ENCODE assay signal across 1 cellular context in the genomic region with DNA sequence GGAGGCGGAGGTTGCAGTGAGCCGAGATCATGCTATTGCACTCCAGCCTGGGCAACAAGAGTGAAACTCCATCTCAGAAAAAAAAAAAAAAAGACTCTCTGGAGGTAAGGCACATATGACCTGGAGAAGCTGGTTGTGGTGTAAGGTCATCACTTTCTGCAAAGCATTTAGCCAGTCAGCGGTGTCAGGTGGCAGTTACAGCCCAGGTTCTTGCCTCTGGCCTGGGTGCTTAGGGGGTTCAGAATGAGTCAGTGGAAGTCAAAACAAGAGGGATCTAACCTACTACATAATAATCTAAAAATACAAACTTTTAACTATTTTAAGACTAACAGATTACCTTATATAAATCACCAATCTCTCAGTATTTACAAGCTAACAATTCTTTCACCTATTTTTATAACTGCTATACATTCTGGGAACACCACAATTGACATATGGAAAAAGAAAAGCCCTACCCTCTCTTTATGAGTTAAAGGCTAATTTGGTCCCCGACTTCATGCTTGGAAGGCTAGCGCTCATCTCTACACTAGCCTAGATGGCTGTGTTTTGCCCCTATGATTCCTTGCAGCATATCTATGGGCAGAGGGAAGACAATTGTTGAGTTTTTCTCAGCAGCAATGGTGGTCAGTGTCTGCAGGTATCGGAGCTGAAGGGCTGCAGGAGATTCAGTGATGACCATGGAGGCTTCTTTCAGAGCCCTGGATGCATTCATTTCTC.
TF ChIP-seq lines count a peak whose summit lies in the region.

No MANE protein-coding gene starts in this region.

TF ChIP-seq in GM12878, 131 proteins besides CTCF, POLR2A, EP300 and RAD21:
- TF ChIP-seq FOXM1 (IDR thresholded peaks at IDR 0.05; ENCODE audit: low read depth, low read length) (no peak; the same call in 1 of the 2 replicates), EED (IDR thresholded peaks at IDR 0.05; ENCODE audit: low read depth) (peak; percentile 63), CHD2 (IDR thresholded peaks at IDR 0.05; ENCODE audit: borderline replicate concordance, low read depth, low read length) (no peak), RUNX3 (IDR thresholded peaks at IDR 0.05; ENCODE audit: low read length) (peak; percentile 79), RAD51 (IDR thresholded peaks at IDR 0.05) (no peak), TCF12 (IDR thresholded peaks at IDR 0.05; ENCODE audit: low read depth, low read length) (0 out of 2 replicates have a peak, but pooled peaks have one; percentile 26), NFIC (IDR thresholded peaks at IDR 0.05; ENCODE audit: low read depth, low read length) (peak; percentile 85; the same call in 1 of the 2 replicates), KAT2A (conservative IDR thresholded peaks at IDR 0.05; ENCODE audit: control insufficient read depth, low read depth, low read length) (no peak), MEF2B (IDR thresholded peaks at IDR 0.05; ENCODE audit: partially characterized antibody, poor library complexity, severe bottlenecking) (peak; percentile 11), POLR2AphosphoS5 (IDR thresholded peaks at IDR 0.05; ENCODE audit: low read length) (no peak), SMAD1 (IDR thresholded peaks at IDR 0.05; ENCODE audit: low read depth, partially characterized antibody) (no peak), JUNB (IDR thresholded peaks at IDR 0.05) (peak; percentile 97), BCL11A (IDR thresholded peaks at IDR 0.05; ENCODE audit: low read depth, low read length) (peak; percentile 42; the same call in 1 of the 2 replicates), MEF2A (IDR thresholded peaks at IDR 0.05; ENCODE audit: insufficient read depth, low read depth, low read length) (peak; percentile 92), CREB1 (IDR thresholded peaks at IDR 0.05; ENCODE audit: low read depth) (0 out of 2 replicates have a peak, but pooled peaks have one; percentile 28), EGR1 (IDR thresholded peaks at IDR 0.05; ENCODE audit: borderline replicate concordance in 1 of 2, low read depth in 2 of 2, low read length in 2 of 2) (no peak), FOXK2 (IDR thresholded peaks at IDR 0.05) (no peak), TAF1 (IDR thresholded peaks at IDR 0.05; ENCODE audit: borderline replicate concordance, low read depth, low read length) (no peak), CREM (IDR thresholded peaks at IDR 0.05; ENCODE audit: low read depth) (peak; percentile 81), NR2F1 (conservative IDR thresholded peaks at IDR 0.05) (peak; percentile 72), ZBED1 (IDR thresholded peaks at IDR 0.05; ENCODE audit: borderline replicate concordance) (peak; percentile 91; the same call in 1 of the 2 replicates), IKZF2 (IDR thresholded peaks at IDR 0.05) (no peak)
- TF ChIP-seq, protein P1, sequence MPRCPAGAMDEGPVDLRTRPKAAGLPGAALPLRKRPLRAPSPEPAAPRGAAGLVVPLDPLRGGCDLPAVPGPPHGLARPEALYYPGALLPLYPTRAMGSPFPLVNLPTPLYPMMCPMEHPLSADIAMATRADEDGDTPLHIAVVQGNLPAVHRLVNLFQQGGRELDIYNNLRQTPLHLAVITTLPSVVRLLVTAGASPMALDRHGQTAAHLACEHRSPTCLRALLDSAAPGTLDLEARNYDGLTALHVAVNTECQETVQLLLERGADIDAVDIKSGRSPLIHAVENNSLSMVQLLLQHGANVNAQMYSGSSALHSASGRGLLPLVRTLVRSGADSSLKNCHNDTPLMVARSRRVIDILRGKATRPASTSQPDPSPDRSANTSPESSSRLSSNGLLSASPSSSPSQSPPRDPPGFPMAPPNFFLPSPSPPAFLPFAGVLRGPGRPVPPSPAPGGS (IDR thresholded peaks at IDR 0.05; ENCODE audit: borderline replicate concordance, insufficient read depth, low read depth, low read length, poor library complexity, severe bottlenecking) = no peak
- TF ChIP-seq, protein P2, sequence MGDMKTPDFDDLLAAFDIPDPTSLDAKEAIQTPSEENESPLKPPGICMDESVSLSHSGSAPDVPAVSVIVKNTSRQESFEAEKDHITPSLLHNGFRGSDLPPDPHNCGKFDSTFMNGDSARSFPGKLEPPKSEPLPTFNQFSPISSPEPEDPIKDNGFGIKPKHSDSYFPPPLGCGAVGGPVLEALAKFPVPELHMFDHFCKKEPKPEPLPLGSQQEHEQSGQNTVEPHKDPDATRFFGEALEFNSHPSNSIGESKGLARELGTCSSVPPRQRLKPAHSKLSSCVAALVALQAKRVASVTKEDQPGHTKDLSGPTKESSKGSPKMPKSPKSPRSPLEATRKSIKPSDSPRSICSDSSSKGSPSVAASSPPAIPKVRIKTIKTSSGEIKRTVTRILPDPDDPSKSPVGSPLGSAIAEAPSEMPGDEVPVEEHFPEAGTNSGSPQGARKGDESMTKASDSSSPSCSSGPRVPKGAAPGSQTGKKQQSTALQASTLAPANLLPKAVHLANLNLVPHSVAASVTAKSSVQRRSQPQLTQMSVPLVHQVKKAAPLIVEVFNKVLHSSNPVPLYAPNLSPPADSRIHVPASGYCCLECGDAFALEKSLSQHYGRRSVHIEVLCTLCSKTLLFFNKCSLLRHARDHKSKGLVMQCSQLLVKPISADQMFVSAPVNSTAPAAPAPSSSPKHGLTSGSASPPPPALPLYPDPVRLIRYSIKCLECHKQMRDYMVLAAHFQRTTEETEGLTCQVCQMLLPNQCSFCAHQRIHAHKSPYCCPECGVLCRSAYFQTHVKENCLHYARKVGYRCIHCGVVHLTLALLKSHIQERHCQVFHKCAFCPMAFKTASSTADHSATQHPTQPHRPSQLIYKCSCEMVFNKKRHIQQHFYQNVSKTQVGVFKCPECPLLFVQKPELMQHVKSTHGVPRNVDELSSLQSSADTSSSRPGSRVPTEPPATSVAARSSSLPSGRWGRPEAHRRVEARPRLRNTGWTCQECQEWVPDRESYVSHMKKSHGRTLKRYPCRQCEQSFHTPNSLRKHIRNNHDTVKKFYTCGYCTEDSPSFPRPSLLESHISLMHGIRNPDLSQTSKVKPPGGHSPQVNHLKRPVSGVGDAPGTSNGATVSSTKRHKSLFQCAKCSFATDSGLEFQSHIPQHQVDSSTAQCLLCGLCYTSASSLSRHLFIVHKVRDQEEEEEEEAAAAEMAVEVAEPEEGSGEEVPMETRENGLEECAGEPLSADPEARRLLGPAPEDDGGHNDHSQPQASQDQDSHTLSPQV (IDR thresholded peaks at IDR 0.05) = no peak
- TF ChIP-seq, protein P3, sequence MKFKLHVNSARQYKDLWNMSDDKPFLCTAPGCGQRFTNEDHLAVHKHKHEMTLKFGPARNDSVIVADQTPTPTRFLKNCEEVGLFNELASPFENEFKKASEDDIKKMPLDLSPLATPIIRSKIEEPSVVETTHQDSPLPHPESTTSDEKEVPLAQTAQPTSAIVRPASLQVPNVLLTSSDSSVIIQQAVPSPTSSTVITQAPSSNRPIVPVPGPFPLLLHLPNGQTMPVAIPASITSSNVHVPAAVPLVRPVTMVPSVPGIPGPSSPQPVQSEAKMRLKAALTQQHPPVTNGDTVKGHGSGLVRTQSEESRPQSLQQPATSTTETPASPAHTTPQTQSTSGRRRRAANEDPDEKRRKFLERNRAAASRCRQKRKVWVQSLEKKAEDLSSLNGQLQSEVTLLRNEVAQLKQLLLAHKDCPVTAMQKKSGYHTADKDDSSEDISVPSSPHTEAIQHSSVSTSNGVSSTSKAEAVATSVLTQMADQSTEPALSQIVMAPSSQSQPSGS (IDR thresholded peaks at IDR 0.05; ENCODE audit: low read length) = peak; percentile 87
- TF ChIP-seq, protein P4, sequence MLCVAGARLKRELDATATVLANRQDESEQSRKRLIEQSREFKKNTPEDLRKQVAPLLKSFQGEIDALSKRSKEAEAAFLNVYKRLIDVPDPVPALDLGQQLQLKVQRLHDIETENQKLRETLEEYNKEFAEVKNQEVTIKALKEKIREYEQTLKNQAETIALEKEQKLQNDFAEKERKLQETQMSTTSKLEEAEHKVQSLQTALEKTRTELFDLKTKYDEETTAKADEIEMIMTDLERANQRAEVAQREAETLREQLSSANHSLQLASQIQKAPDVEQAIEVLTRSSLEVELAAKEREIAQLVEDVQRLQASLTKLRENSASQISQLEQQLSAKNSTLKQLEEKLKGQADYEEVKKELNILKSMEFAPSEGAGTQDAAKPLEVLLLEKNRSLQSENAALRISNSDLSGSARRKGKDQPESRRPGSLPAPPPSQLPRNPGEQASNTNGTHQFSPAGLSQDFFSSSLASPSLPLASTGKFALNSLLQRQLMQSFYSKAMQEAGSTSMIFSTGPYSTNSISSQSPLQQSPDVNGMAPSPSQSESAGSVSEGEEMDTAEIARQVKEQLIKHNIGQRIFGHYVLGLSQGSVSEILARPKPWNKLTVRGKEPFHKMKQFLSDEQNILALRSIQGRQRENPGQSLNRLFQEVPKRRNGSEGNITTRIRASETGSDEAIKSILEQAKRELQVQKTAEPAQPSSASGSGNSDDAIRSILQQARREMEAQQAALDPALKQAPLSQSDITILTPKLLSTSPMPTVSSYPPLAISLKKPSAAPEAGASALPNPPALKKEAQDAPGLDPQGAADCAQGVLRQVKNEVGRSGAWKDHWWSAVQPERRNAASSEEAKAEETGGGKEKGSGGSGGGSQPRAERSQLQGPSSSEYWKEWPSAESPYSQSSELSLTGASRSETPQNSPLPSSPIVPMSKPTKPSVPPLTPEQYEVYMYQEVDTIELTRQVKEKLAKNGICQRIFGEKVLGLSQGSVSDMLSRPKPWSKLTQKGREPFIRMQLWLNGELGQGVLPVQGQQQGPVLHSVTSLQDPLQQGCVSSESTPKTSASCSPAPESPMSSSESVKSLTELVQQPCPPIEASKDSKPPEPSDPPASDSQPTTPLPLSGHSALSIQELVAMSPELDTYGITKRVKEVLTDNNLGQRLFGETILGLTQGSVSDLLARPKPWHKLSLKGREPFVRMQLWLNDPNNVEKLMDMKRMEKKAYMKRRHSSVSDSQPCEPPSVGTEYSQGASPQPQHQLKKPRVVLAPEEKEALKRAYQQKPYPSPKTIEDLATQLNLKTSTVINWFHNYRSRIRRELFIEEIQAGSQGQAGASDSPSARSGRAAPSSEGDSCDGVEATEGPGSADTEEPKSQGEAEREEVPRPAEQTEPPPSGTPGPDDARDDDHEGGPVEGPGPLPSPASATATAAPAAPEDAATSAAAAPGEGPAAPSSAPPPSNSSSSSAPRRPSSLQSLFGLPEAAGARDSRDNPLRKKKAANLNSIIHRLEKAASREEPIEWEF (IDR thresholded peaks at IDR 0.05; ENCODE audit: insufficient replicate concordance, low read depth, low read length) = no peak
- TF ChIP-seq, protein P5, sequence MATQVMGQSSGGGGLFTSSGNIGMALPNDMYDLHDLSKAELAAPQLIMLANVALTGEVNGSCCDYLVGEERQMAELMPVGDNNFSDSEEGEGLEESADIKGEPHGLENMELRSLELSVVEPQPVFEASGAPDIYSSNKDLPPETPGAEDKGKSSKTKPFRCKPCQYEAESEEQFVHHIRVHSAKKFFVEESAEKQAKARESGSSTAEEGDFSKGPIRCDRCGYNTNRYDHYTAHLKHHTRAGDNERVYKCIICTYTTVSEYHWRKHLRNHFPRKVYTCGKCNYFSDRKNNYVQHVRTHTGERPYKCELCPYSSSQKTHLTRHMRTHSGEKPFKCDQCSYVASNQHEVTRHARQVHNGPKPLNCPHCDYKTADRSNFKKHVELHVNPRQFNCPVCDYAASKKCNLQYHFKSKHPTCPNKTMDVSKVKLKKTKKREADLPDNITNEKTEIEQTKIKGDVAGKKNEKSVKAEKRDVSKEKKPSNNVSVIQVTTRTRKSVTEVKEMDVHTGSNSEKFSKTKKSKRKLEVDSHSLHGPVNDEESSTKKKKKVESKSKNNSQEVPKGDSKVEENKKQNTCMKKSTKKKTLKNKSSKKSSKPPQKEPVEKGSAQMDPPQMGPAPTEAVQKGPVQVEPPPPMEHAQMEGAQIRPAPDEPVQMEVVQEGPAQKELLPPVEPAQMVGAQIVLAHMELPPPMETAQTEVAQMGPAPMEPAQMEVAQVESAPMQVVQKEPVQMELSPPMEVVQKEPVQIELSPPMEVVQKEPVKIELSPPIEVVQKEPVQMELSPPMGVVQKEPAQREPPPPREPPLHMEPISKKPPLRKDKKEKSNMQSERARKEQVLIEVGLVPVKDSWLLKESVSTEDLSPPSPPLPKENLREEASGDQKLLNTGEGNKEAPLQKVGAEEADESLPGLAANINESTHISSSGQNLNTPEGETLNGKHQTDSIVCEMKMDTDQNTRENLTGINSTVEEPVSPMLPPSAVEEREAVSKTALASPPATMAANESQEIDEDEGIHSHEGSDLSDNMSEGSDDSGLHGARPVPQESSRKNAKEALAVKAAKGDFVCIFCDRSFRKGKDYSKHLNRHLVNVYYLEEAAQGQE (IDR thresholded peaks at IDR 0.05; ENCODE audit: low read depth, low read length) = peak; percentile 30; the same call in 1 of the 2 replicates
TF ChIP-seq in GM12878: peak in this region for 14.
